9 cellular contexts compared by ENCODE assay signal in genomic region chr3:121750087-121750415, GRCh38. TPM values are rescaled to one million over a fixed set of nuclear protein-coding genes. Genes with fewer than 3 reads are reported as not detected.
DNase-seq lines count a peak whose midpoint lies in the region; ATAC-seq and TF ChIP-seq lines count a peak whose summit lies in the region.
"Had no signal": no experiment of that assay in that cellular context is flagged by ENCODE, and none has a peak within 500 bp of the region (broad histone marks: within the 10 kb centered on the region; RNA-seq: fewer than 3 reads in every experiment).

No MANE protein-coding gene starts in this region.

- H3K36me3 Mint-ChIP-seq in osteocyte (ENCODE audit: unreplicated experiment): no peaks in the 10 kb centered on the region
- no peaks in the 10 kb centered on the region for H3K36me3 Mint-ChIP-seq in naive thymus-derived CD8-positive, alpha-beta T cell

- H3K4me1 ChIP-seq in heart right ventricle (peaks cover 12 to 42% (median 31%) of the 10 kb centered on the region in 9 donors), mesodermal cell (ENCODE audit: control insufficient read depth, insufficient read depth, low read length, poor library complexity, severe bottlenecking) (no peaks in the 10 kb centered on the region)

- no peaks in the 10 kb centered on the region for H3K9me3 Mint-ChIP-seq in osteocyte (ENCODE audit: unreplicated experiment)
- no peaks in the 10 kb centered on the region for H3K9me3 Mint-ChIP-seq in naive thymus-derived CD8-positive, alpha-beta T cell
- H3K9me3 Mint-ChIP-seq: effector memory CD8-positive, alpha-beta T cell had no signal

- no peak overlapping the region for H3K27ac Mint-ChIP-seq in osteocyte (ENCODE audit: unreplicated experiment)
- no peak overlapping the region for H3K27ac Mint-ChIP-seq in naive thymus-derived CD8-positive, alpha-beta T cell
- H3K27ac Mint-ChIP-seq: effector memory CD8-positive, alpha-beta T cell had no signal

- POLR2A ChIA-PET in naive thymus-derived CD8-positive, alpha-beta T cell (lab: Charles Lee): interaction anchor here (0.5 to 2.7 kb wide), 4 partner anchors 9 to 765 kb away, joined by 3 to 14 read pairs (median 6); partner anchors contain the start of genes HCLS1 and KPNA1

- no peak for TF ChIP-seq CTCF in heart right ventricle (IDR thresholded peaks at IDR 0.05)
- TF ChIP-seq CTCF in choroid plexus epithelial cell (conservative IDR thresholded peaks at IDR 0.05; ENCODE audit: low read depth, low read length): no peak
- TF ChIP-seq CTCF in osteocyte (IDR thresholded peaks at IDR 0.05): no peak

- intact Hi-C loops in heart right ventricle (cut with DNase I) (loop anchor here in 3 of 10 donors (5.0 to 10.0 kb wide), 2 partner anchors 82 to 205 kb away; partner anchors contain the start of gene POLQ (in 2 of the 3)), left ventricle myocardium superior (cut with micrococcal nuclease) (loop anchor here (5.0 kb wide), 1 partner anchor 87 kb away; the partner anchor contains the start of genes EAF2 and IQCB1)

- H3K27ac ChIP-seq in heart right ventricle (peak overlapping the region in 9 of 10 donors; percentile 76 to 95 (median 91)), mesodermal cell (ENCODE audit: low read depth, low read length, severe bottlenecking) (peak overlapping the region; percentile 98)

- H3K27me3 Mint-ChIP-seq in osteocyte (ENCODE audit: unreplicated experiment): peaks cover 26% of the 10 kb centered on the region
- H3K27me3 Mint-ChIP-seq in naive thymus-derived CD8-positive, alpha-beta T cell: peaks cover 0 to 19% (median 14%) of the 10 kb centered on the region in 5 donors

- H3K36me3 ChIP-seq in heart right ventricle (no peaks in the 10 kb centered on the region), mesodermal cell (ENCODE audit: control insufficient read depth, insufficient read depth, low read length) (no peaks in the 10 kb centered on the region)

- H3K27me3 ChIP-seq in heart right ventricle: no peaks in the 10 kb centered on the region

- H3K4me3 ChIP-seq in heart right ventricle (peak overlapping the region; percentile 33 to 94 (median 82)), choroid plexus epithelial cell (ENCODE audit: low read depth, low read length) (peak overlapping the region; percentile 67), mesodermal cell (ENCODE audit: extremely low read depth, insufficient read depth, low read length, poor library complexity, severe bottlenecking) (peak overlapping the region; percentile 85)

- DNase-seq in heart right ventricle (no peak), left ventricle myocardium superior (no peak), choroid plexus epithelial cell (ENCODE audit: low read depth) (peak; percentile 10), NAMALWA (ENCODE audit: low spot score) (no peak), osteocyte (ENCODE audit: extremely low spot score, unreplicated experiment) (no peak)
- DNase-seq in naive thymus-derived CD8-positive, alpha-beta T cell: no peak

- peaks cover 9% of the 10 kb centered on the region for H3K4me1 Mint-ChIP-seq in osteocyte (ENCODE audit: unreplicated experiment)
- H3K4me1 Mint-ChIP-seq in naive thymus-derived CD8-positive, alpha-beta T cell: peaks cover 0 to 7% (median 7%) of the 10 kb centered on the region in 4 donors

- WGBS in heart right ventricle, 2 donors: 1 to 2% methylated on average over 9 of the region's 9 CpGs
- WGBS in mesodermal cell (ENCODE audit: insufficient coverage in 2 of 2), 2 experiments: 0% methylated on average over 3 to 4 of the region's 9 CpGs

- no peak overlapping the region for H3K4me3 Mint-ChIP-seq in osteocyte (ENCODE audit: unreplicated experiment)
- no peak overlapping the region for H3K4me3 Mint-ChIP-seq in naive thymus-derived CD8-positive, alpha-beta T cell

- no peaks in the 10 kb centered on the region for H3K9me3 ChIP-seq in heart right ventricle
- no peaks in the 10 kb centered on the region for H3K9me3 ChIP-seq in mesodermal cell (ENCODE audit: control insufficient read depth, low read length)

- ATAC-seq in heart right ventricle (no peak), left ventricle myocardium superior (no peak), GM18867 (IDR thresholded peaks at IDR 0.05; ENCODE audit: unreplicated experiment) (no peak)
- ATAC-seq in naive thymus-derived CD8-positive, alpha-beta T cell: no peak

RNA-seq across cellular contexts. Expression of gene GOLGB1, which starts 0.5 kb away (rescaled TPM):
- 10 to 100 TPM; 37.1 to 66.8 (median 49.7) TPM for total RNA-seq in heart right ventricle
- polyA plus RNA-seq in heart right ventricle: 10 to 100 TPM; 12.3 to 26.8 TPM
- total RNA-seq in left ventricle myocardium superior: 45.8 TPM
- polyA plus RNA-seq in mesodermal cell (2013, experiment 1 of 2): 37.9 TPM
- 38.5 TPM for polyA plus RNA-seq in mesodermal cell (2013, experiment 2 of 2)
- total RNA-seq in osteocyte: 60.5 and 71.9 TPM in 2 replicates
- 10 to 100 TPM; 36.4 to 38.4 TPM for total RNA-seq in naive thymus-derived CD8-positive, alpha-beta T cell
- 1 to 10 TPM; 1.7 to 8.2 (median 2.8) TPM for polyA plus RNA-seq in naive thymus-derived CD8-positive, alpha-beta T cell
